ENCODE assay signal across 8 cellular contexts in genomic region chr12:109053382-109054123, GRCh38. TPM values are rescaled to one million over a fixed set of nuclear protein-coding genes. Genes with fewer than 3 reads are reported as not detected.
A peak's percentile ranks its signal among the peaks of the same experiment; 100 is the strongest.
DNase-seq lines count a peak whose midpoint lies in the region; ATAC-seq and TF ChIP-seq lines count a peak whose summit lies in the region.

No MANE protein-coding gene starts in this region.

- H3K27me3 Mint-ChIP-seq in Calu3 (ENCODE audit: unreplicated experiment) (no peaks in the 10 kb centered on the region), brain (peaks cover 9% of the 10 kb centered on the region)

- H3K27me3 ChIP-seq in NT2/D1 (ENCODE audit: insufficient read depth, insufficient read length): no peaks in the 10 kb centered on the region
- H3K27me3 ChIP-seq in lower lobe of right lung (ENCODE audit: low read depth): no peaks in the 10 kb centered on the region

- H3K4me1 Mint-ChIP-seq in Calu3 (ENCODE audit: low read depth, unreplicated experiment) (peaks cover 11% of the 10 kb centered on the region), brain (peaks cover 25% of the 10 kb centered on the region)

- ATAC-seq in GM21737 (IDR thresholded peaks at IDR 0.05; ENCODE audit: unreplicated experiment) (peak; percentile 31), lower lobe of right lung (peak in 1 of 2 donors; percentile 40)
- peak; percentile 71 for ATAC-seq in stimulated activated naive CD8-positive, alpha-beta T cell treated with anti-CD3 and anti-CD28 coated beads, Interleukin-15, Interleukin-2, amounts not matched to agents 100 U/mL and 50 U/mL, for 24 hours

- peak overlapping the region; percentile 85 for H3K27ac Mint-ChIP-seq in Calu3 (ENCODE audit: unreplicated experiment)
- peak overlapping the region; percentile 96 to 99 (median 98) for H3K27ac Mint-ChIP-seq in brain

- peak overlapping the region; percentile 94 for H3K27ac ChIP-seq in lower lobe of right lung

- H3K9me3 Mint-ChIP-seq in Calu3 (ENCODE audit: low read depth, unreplicated experiment) (no peaks in the 10 kb centered on the region), brain (peaks cover 0 to 2% (median 0%) of the 10 kb centered on the region in 5 experiments)

- H3K36me3 ChIP-seq in NT2/D1 (ENCODE audit: insufficient read depth, insufficient read length, low read length) (peaks cover 6% of the 10 kb centered on the region), lower lobe of right lung (peaks cover 20% of the 10 kb centered on the region)

- peak overlapping the region; percentile 93 for H3K4me3 Mint-ChIP-seq in Calu3 (ENCODE audit: low read depth, unreplicated experiment)
- H3K4me3 Mint-ChIP-seq in brain: peak overlapping the region; percentile 94 to 99 (median 98)

- DNase-seq in Calu3 (no peak), NT2/D1 (ENCODE audit: low read depth, low spot score) (no peak), lower lobe of right lung (no peak), NCI-H524 (lab: John Stamatoyannopoulos, UW) (no peak)
- DNase-seq in stimulated activated naive CD8-positive, alpha-beta T cell treated with anti-CD3 and anti-CD28 coated beads, Interleukin-15, Interleukin-2, amounts not matched to agents 100 U/mL and 50 U/mL, for 24 hours: peak; percentile 34
- no peak for DNase-seq in effector CD8-positive, alpha-beta T cell (lab: John Stamatoyannopoulos, UW)

- H3K9me3 ChIP-seq in NT2/D1 (ENCODE audit: insufficient read depth, low read length): no peaks in the 10 kb centered on the region
- no peaks in the 10 kb centered on the region for H3K9me3 ChIP-seq in lower lobe of right lung

- H3K4me1 ChIP-seq in NT2/D1 (ENCODE audit: insufficient read depth, insufficient read length) (no peaks in the 10 kb centered on the region), lower lobe of right lung (peaks cover 24% of the 10 kb centered on the region)

- TF ChIP-seq CTCF in Calu3 (IDR thresholded peaks at IDR 0.05; ENCODE audit: unreplicated experiment) (no peak), brain (conservative IDR thresholded peaks at IDR 0.05) (no peak), lower lobe of right lung (IDR thresholded peaks at IDR 0.05) (no peak)

- peak overlapping the region; percentile 79 for H3K9ac ChIP-seq in NT2/D1 (ENCODE audit: insufficient read length, low read depth)

- H3K4me3 ChIP-seq in NT2/D1 (ENCODE audit: insufficient read length, low read depth) (peak overlapping the region; percentile 85), lower lobe of right lung (peak overlapping the region; percentile 100)

- CTCF ChIA-PET in Calu3 (lab: Charles Lee): no interaction called here

- no TSS peak for BruUV-seq in Calu3 (replicated peaks; lab: Mats Ljungman, UMichigan)

- H3K36me3 Mint-ChIP-seq in Calu3 (ENCODE audit: insufficient read depth, unreplicated experiment) (peaks cover 21% of the 10 kb centered on the region), brain (peaks cover 5% of the 10 kb centered on the region)

- intact Hi-C loops in Calu3 (cut with micrococcal nuclease; ENCODE audit: unreplicated experiment) (no loop called here), lower lobe of right lung (cut with DNase I) (no loop called here)

RNA-seq across cellular contexts. Expression of gene USP30, which starts 1.2 kb away (rescaled TPM):
- total RNA-seq in Calu3 (2022) (9.6 and 13.0 TPM in 2 replicates), lower lobe of right lung (13.9 TPM)
- 12.5 TPM for polyA plus RNA-seq in brain (ENCODE audit: insufficient read depth, low read depth, low replicate concordance)

RNA-seq across cellular contexts. Expression of gene SVOP, which starts 32.7 kb away (rescaled TPM):
- not detected in 2 replicates for total RNA-seq in Calu3 (2022)
- polyA plus RNA-seq in brain (ENCODE audit: insufficient read depth, low read depth, low replicate concordance): 7.8 TPM
- total RNA-seq in lower lobe of right lung: not detected

RNA-seq across cellular contexts. Expression of gene ALKBH2, which starts 39.7 kb away (rescaled TPM):
- total RNA-seq in Calu3 (2022): 43.1 and 43.2 TPM in 2 replicates
- polyA plus RNA-seq in brain (ENCODE audit: insufficient read depth, low read depth, low replicate concordance): 20.9 TPM
- 9.6 TPM for total RNA-seq in lower lobe of right lung

RNA-seq across cellular contexts. Expression of gene UNG, which starts 43.8 kb away (rescaled TPM):
- total RNA-seq in Calu3 (2022) (77.7 and 79.2 TPM in 2 replicates), lower lobe of right lung (20.5 TPM)
- polyA plus RNA-seq in brain (ENCODE audit: insufficient read depth, low read depth, low replicate concordance): 68.8 TPM
